In genomic region chr1:48469616-48470500, GRCh38 we compare ENCODE assay signal across 8 cellular contexts. TPM values are rescaled to one million over a fixed set of nuclear protein-coding genes. Genes with fewer than 3 reads are reported as not detected.
DNase-seq lines count a peak whose midpoint lies in the region; ATAC-seq and TF ChIP-seq lines count a peak whose summit lies in the region.

No MANE protein-coding gene starts in this region.

- no peak overlapping the region for H3K27ac ChIP-seq in neuronal stem cell (replicated peaks; ENCODE audit: low read length)

- no peak overlapping the region for H2BK120ac ChIP-seq in neuronal stem cell (ENCODE audit: low read depth, low read length)

- DNase-seq in GDM1 (lab: John Stamatoyannopoulos, UW) (peak; percentile 9), SKM-1 (lab: John Stamatoyannopoulos, UW; ENCODE audit: unreplicated experiment) (peak; percentile 68), fibroblast of pulmonary artery (ENCODE audit: low read depth) (peak; percentile 87), neuronal stem cell (ENCODE audit: low spot score) (no peak)
- no peak for DNase-seq in activated naive CD4-positive, alpha-beta T cell treated with anti-CD3 and anti-CD28 coated beads, Interleukin-2, amount 50 U/mL, for 16 hours

- H3K27me3 ChIP-seq in neuronal stem cell (ENCODE audit: control insufficient read depth in 3 of 3, insufficient read depth in 3 of 3, low read depth in 1 of 3, low read length in 3 of 3) = no peaks in the 10 kb centered on the region

- H3K18ac ChIP-seq in neuronal stem cell (ENCODE audit: low read length) = no peak overlapping the region

- no peak overlapping the region for H4K8ac ChIP-seq in neuronal stem cell (ENCODE audit: low read depth, low read length)

- H3K9me3 ChIP-seq in neuronal stem cell (replicated peaks in 1 of 2; ENCODE audit: control insufficient read depth in 2 of 2, insufficient read depth in 1 of 2, low read depth in 1 of 2, low read length in 2 of 2) = no peaks in the 10 kb centered on the region

- no peaks in the 10 kb centered on the region for H3K79me1 ChIP-seq in neuronal stem cell (ENCODE audit: low read depth, low read length)

- no peak overlapping the region for H3K4me2 ChIP-seq in neuronal stem cell (ENCODE audit: insufficient read depth, low read length, poor library complexity, severe bottlenecking)

- H2BK5ac ChIP-seq in neuronal stem cell (ENCODE audit: low read length) = no peak overlapping the region

- H3K9ac ChIP-seq in neuronal stem cell (ENCODE audit: low read depth, low read length, poor library complexity) = no peak overlapping the region

- H4K91ac ChIP-seq in neuronal stem cell (ENCODE audit: low read depth, low read length, poor library complexity) = no peak overlapping the region

- WGBS in neuronal stem cell (ENCODE audit: extremely low coverage in 2 of 2, insufficient read length in 2 of 2, insufficient replicate concordance in 1 of 2), 2 donors = no CpG with 5 or more reads among the region's 12 CpGs

- H3K36me3 ChIP-seq in neuronal stem cell (replicated peaks in 1 of 2; ENCODE audit: control insufficient read depth in 2 of 2, insufficient read depth in 2 of 2, low read length in 2 of 2) = peaks cover 0 to 6% of the 10 kb centered on the region in 2 donors

- H3K4me3 ChIP-seq in fibroblast of pulmonary artery (replicated peaks; ENCODE audit: low read depth, low read length) = peak overlapping the region; percentile 73
- H3K4me3 ChIP-seq in neuronal stem cell (ENCODE audit: low read length in 2 of 2) = no peak overlapping the region

- peaks cover 7 to 11% of the 10 kb centered on the region in 2 donors for H3K4me1 ChIP-seq in neuronal stem cell (ENCODE audit: control insufficient read depth in 2 of 2, insufficient read depth in 1 of 2, low read depth in 1 of 2, low read length in 2 of 2)

- no peak overlapping the region for H2BK12ac ChIP-seq in neuronal stem cell (ENCODE audit: low read length)

- no peak overlapping the region for H3K23ac ChIP-seq in neuronal stem cell (ENCODE audit: low read depth, low read length, poor library complexity)

- no peak for TF ChIP-seq CTCF in fibroblast of pulmonary artery (IDR thresholded peaks at IDR 0.05; ENCODE audit: low read length, missing control alignments)

- H3K4ac ChIP-seq in neuronal stem cell (ENCODE audit: low read length) = no peak overlapping the region

- H2AFZ ChIP-seq in neuronal stem cell (ENCODE audit: low read length) = peak overlapping the region; percentile 90

- no peak overlapping the region for H2AK5ac ChIP-seq in neuronal stem cell (ENCODE audit: low read depth, low read length)

- H3K14ac ChIP-seq in neuronal stem cell (ENCODE audit: low read length) = no peak overlapping the region

- ATAC-seq in HG02763 (IDR thresholded peaks at IDR 0.05; ENCODE audit: unreplicated experiment) = no peak
- no peak for ATAC-seq in HG03432 (IDR thresholded peaks at IDR 0.05; ENCODE audit: unreplicated experiment)
- ATAC-seq in GM18511 (IDR thresholded peaks at IDR 0.05; ENCODE audit: unreplicated experiment) = no peak

- no peak overlapping the region for H2BK15ac ChIP-seq in neuronal stem cell (ENCODE audit: low read length)

RNA-seq across cellular contexts. Expression of gene SPATA6, which starts 2.1 kb away (rescaled TPM):
- polyA plus RNA-seq in neuronal stem cell (2013, experiment 1 of 2) = 12.4 TPM
- polyA plus RNA-seq in neuronal stem cell (2013, experiment 2 of 2) = 11.8 TPM

Comparison
In these comparisons a context has a peak if more than half of its experiments do, and no peak if none do; other contexts are left out.
1. DNase-seq: peak in GDM1 (single experiment), SKM-1 (single experiment) and fibroblast of pulmonary artery (single experiment); none in neuronal stem cell (single experiment) and activated naive CD4-positive, alpha-beta T cell treated with anti-CD3 and anti-CD28 coated beads, Interleukin-2, amount 50 U/mL, for 16 hours (single experiment).